ENCODE assay signal across 17 cellular contexts in genomic region chr12:89059061-89059460, GRCh38.
"Had no signal": no experiment of that assay in that cellular context is flagged by ENCODE, and none has a peak within 500 bp of the region (broad histone marks: within the 10 kb centered on the region; RNA-seq: fewer than 3 reads in every experiment).

No MANE protein-coding gene starts in this region.

- H3K4me3 ChIP-seq: cardiac muscle cell, left lung, pancreas, tibial artery had no signal

- H3K27ac Mint-ChIP-seq: activated CD4-positive, alpha-beta T cell treated with anti-CD3 and anti-CD28 coated beads, Interleukin-2, amount 10 ng/mL, durations not matched to agents 7 days and 5 days; activated naive CD8-positive, alpha-beta T cell; effector memory CD8-positive, alpha-beta T cell had no signal

- FAIRE-seq: frontal cortex, pancreas had no signal

- H3K9me3 ChIP-seq: left lung, pancreas, tibial artery had no signal

- ATAC-seq: effector memory CD8-positive, alpha-beta T cell; left lung had no signal

- H3K4me3 Mint-ChIP-seq: activated CD4-positive, alpha-beta T cell treated with anti-CD3 and anti-CD28 coated beads, Interleukin-2, amount 10 ng/mL, durations not matched to agents 7 days and 5 days; activated naive CD8-positive, alpha-beta T cell; effector memory CD8-positive, alpha-beta T cell had no signal

- H3K9me3 Mint-ChIP-seq: effector memory CD8-positive, alpha-beta T cell had no signal

- H3K4me1 Mint-ChIP-seq: activated CD4-positive, alpha-beta T cell treated with anti-CD3 and anti-CD28 coated beads, Interleukin-2, amount 10 ng/mL, durations not matched to agents 7 days and 5 days had no signal

- H3K36me3 Mint-ChIP-seq: activated naive CD8-positive, alpha-beta T cell had no signal

- H3K27me3 ChIP-seq: cardiac muscle cell, left lung, pancreas, tibial artery had no signal

- H3K36me3 ChIP-seq: cardiac muscle cell, left lung, pancreas, tibial artery had no signal

- H3K27ac ChIP-seq: cardiac muscle cell, left lung, pancreas, tibial artery had no signal

- H3K27me3 Mint-ChIP-seq: activated CD4-positive, alpha-beta T cell treated with anti-CD3 and anti-CD28 coated beads, Interleukin-2, amount 10 ng/mL, durations not matched to agents 7 days and 5 days; activated naive CD8-positive, alpha-beta T cell had no signal

- DNase-seq: activated CD4-positive, alpha-beta T cell treated with anti-CD3 and anti-CD28 coated beads, Interleukin-2, amount 10 ng/mL, durations not matched to agents 7 days and 5 days; activated CD4-positive, CD25-positive, alpha-beta regulatory T cell; activated CD8-positive, alpha-beta memory T cell treated with anti-CD3 and anti-CD28 coated beads for 24 hours; activated CD8-positive, alpha-beta memory T cell treated with anti-CD3 and anti-CD28 coated beads, Interleukin-2, amount 50 U/mL, for 48 hours; amniotic stem cell; effector memory CD8-positive, alpha-beta T cell; left lung; pancreas; stimulated activated CD4-positive, alpha-beta T cell treated with anti-CD3 and anti-CD28 coated beads, Interleukin-12 subunit alpha, Interleukin-12 subunit beta, amount 100 ng/mL, for 4 hours; stimulated activated CD4-positive, alpha-beta T cell treated with anti-CD3 and anti-CD28 coated beads, Interleukin-1b, Interleukin-23, amount 100 ng/mL, for 48 hours; stimulated activated CD8-positive, alpha-beta memory T cell treated with anti-CD3 and anti-CD28 coated beads, Interleukin-4, amount 100 ng/mL, for 48 hours; stimulated activated naive CD4-positive, alpha-beta T cell treated with Interleukin-2 at 50 U/mL for 16 hours; T1000; tibial artery had no signal

- H3K4me1 ChIP-seq: left lung, pancreas, tibial artery had no signal
